In genomic region chr4:82381661-82382284, GRCh38 we compare ENCODE assay signal across 19 cellular contexts. TPM values are rescaled to one million over a fixed set of nuclear protein-coding genes. Genes with fewer than 3 reads are reported as not detected.
DNase-seq lines count a peak whose midpoint lies in the region; ATAC-seq and TF ChIP-seq lines count a peak whose summit lies in the region.
"Had no signal": no experiment of that assay in that cellular context is flagged by ENCODE, and none has a peak within 500 bp of the region (broad histone marks: within the 10 kb centered on the region; RNA-seq: fewer than 3 reads in every experiment).

No MANE protein-coding gene starts in this region.

- POLR2A ChIA-PET in activated naive CD8-positive, alpha-beta T cell treated with anti-CD3 and anti-CD28 coated beads, Interleukin-2, amount 10 ng/mL, durations not matched to agents 7 days and 5 days (lab: Charles Lee) = interaction anchor here (0.8 to 1.6 kb wide), 2 partner anchors 10 to 48 kb away, joined by 5 to 7 read pairs; no protein-coding TSS in a partner anchor

- H3K4me1 Mint-ChIP-seq in activated naive CD8-positive, alpha-beta T cell treated with anti-CD3 and anti-CD28 coated beads, Interleukin-2, amount 10 ng/mL, durations not matched to agents 7 days and 5 days = peaks cover 13% of the 10 kb centered on the region
- peaks cover 10% of the 10 kb centered on the region for H3K4me1 Mint-ChIP-seq in activated naive CD8-positive, alpha-beta T cell treated with anti-CD3 and anti-CD28 coated beads for 36 hours
- H3K4me1 Mint-ChIP-seq: neural progenitor cell, WTC11 had no signal

- H3K36me3 ChIP-seq in cardiac muscle cell = no peaks in the 10 kb centered on the region
- H3K36me3 ChIP-seq in testis (ENCODE audit: low read depth, missing control alignments) = no peaks in the 10 kb centered on the region
- H3K36me3 ChIP-seq: neural progenitor cell, sigmoid colon had no signal

- TF ChIP-seq CTCF in cardiac muscle cell (IDR thresholded peaks at IDR 0.05; ENCODE audit: low read depth, low read length) (no peak), testis (IDR thresholded peaks at IDR 0.05) (no peak)

- 83 to 89% methylated on average over 2 of the region's 2 CpGs for WGBS in testis, 2 donors

- intact Hi-C loops in testis (cut with DNase I; ENCODE audit: low total_unique reads) = no loop called here

- peaks cover 5% of the 10 kb centered on the region for H3K27me3 Mint-ChIP-seq in activated naive CD8-positive, alpha-beta T cell treated with anti-CD3 and anti-CD28 coated beads, Interleukin-2, amount 10 ng/mL, durations not matched to agents 7 days and 5 days
- no peaks in the 10 kb centered on the region for H3K27me3 Mint-ChIP-seq in activated naive CD8-positive, alpha-beta T cell treated with anti-CD3 and anti-CD28 coated beads for 36 hours

- H3K27me3 ChIP-seq in cardiac muscle cell (no peaks in the 10 kb centered on the region), testis (no peaks in the 10 kb centered on the region)
- H3K27me3 ChIP-seq: neural progenitor cell, sigmoid colon had no signal

- H3K27ac Mint-ChIP-seq in activated naive CD8-positive, alpha-beta T cell treated with anti-CD3 and anti-CD28 coated beads, Interleukin-2, amount 10 ng/mL, durations not matched to agents 7 days and 5 days = no peak overlapping the region
- H3K27ac Mint-ChIP-seq in activated naive CD8-positive, alpha-beta T cell treated with anti-CD3 and anti-CD28 coated beads for 36 hours = no peak overlapping the region
- H3K27ac Mint-ChIP-seq: neural progenitor cell, WTC11 had no signal

- H3K27ac ChIP-seq in cardiac muscle cell (peak overlapping the region; percentile 73), testis (no peak overlapping the region)
- H3K27ac ChIP-seq: neural progenitor cell, sigmoid colon had no signal

- no peak for TF ChIP-seq POLR2A in testis (IDR thresholded peaks at IDR 0.05)

- peak; percentile 42 for ATAC-seq in activated naive CD8-positive, alpha-beta T cell treated with anti-CD3 and anti-CD28 coated beads, Interleukin-2, amount 10 ng/mL, durations not matched to agents 7 days and 5 days (ENCODE audit: low read depth)

- no peak for DNase-seq in activated naive CD8-positive, alpha-beta T cell treated with anti-CD3 and anti-CD28 coated beads, Interleukin-2, amount 10 ng/mL, durations not matched to agents 7 days and 5 days
- no peak for DNase-seq in activated naive CD8-positive, alpha-beta T cell treated with anti-CD3 and anti-CD28 coated beads for 36 hours
- DNase-seq in RKO (ENCODE audit: low spot score) (peak; percentile 43), cardiac muscle cell (ENCODE audit: low read depth in 1 of 2, low spot score in 1 of 2) (no peak), testis (peak; percentile 29), SKM-1 (lab: John Stamatoyannopoulos, UW; ENCODE audit: unreplicated experiment) (no peak), medulla oblongata (ENCODE audit: extremely low spot score) (no peak)
- DNase-seq: ACHN; anterior cingulate cortex; mammary epithelial cell; NCI-H2081; NCI-H446; posterior cingulate gyrus; sigmoid colon; stimulated activated CD8-positive, alpha-beta memory T cell treated with anti-CD3 and anti-CD28 coated beads, Interleukin-4, amount 100 ng/mL, for 48 hours; substantia nigra; T-helper 9 cell had no signal

- H3K9me3 Mint-ChIP-seq in activated naive CD8-positive, alpha-beta T cell treated with anti-CD3 and anti-CD28 coated beads, Interleukin-2, amount 10 ng/mL, durations not matched to agents 7 days and 5 days = peaks cover 7% of the 10 kb centered on the region
- peaks cover 2% of the 10 kb centered on the region for H3K9me3 Mint-ChIP-seq in activated naive CD8-positive, alpha-beta T cell treated with anti-CD3 and anti-CD28 coated beads for 36 hours

- H3K4me1 ChIP-seq in cardiac muscle cell (ENCODE audit: low read depth) (peaks cover 11% of the 10 kb centered on the region), testis (no peaks in the 10 kb centered on the region)
- H3K4me1 ChIP-seq: neural progenitor cell, sigmoid colon had no signal

- H3K4me3 Mint-ChIP-seq in activated naive CD8-positive, alpha-beta T cell treated with anti-CD3 and anti-CD28 coated beads, Interleukin-2, amount 10 ng/mL, durations not matched to agents 7 days and 5 days = no peak overlapping the region
- no peak overlapping the region for H3K4me3 Mint-ChIP-seq in activated naive CD8-positive, alpha-beta T cell treated with anti-CD3 and anti-CD28 coated beads for 36 hours
- H3K4me3 Mint-ChIP-seq: neural progenitor cell, WTC11 had no signal

- H3K4me3 ChIP-seq in cardiac muscle cell = no peak overlapping the region
- no peak overlapping the region for H3K4me3 ChIP-seq in testis
- H3K4me3 ChIP-seq: neural progenitor cell, sigmoid colon had no signal

- peaks cover 21% of the 10 kb centered on the region for H3K36me3 Mint-ChIP-seq in activated naive CD8-positive, alpha-beta T cell treated with anti-CD3 and anti-CD28 coated beads, Interleukin-2, amount 10 ng/mL, durations not matched to agents 7 days and 5 days
- H3K36me3 Mint-ChIP-seq in activated naive CD8-positive, alpha-beta T cell treated with anti-CD3 and anti-CD28 coated beads for 36 hours = peaks cover 21% of the 10 kb centered on the region

- H3K9me3 ChIP-seq in cardiac muscle cell (ENCODE audit: low read depth) (no peaks in the 10 kb centered on the region), testis (no peaks in the 10 kb centered on the region)
- H3K9me3 ChIP-seq: sigmoid colon had no signal

RNA-seq across cellular contexts. Expression of gene HNRNPD, which starts 8.0 kb away (rescaled TPM):
- total RNA-seq in activated naive CD8-positive, alpha-beta T cell treated with anti-CD3 and anti-CD28 coated beads, Interleukin-2, amount 10 ng/mL, durations not matched to agents 7 days and 5 days = 100 to 1,000 TPM; 356 to 360 TPM
- 100 to 1,000 TPM; 495 to 535 TPM for total RNA-seq in activated naive CD8-positive, alpha-beta T cell treated with anti-CD3 and anti-CD28 coated beads for 36 hours
- 73.2 and 175 TPM in 2 replicates for total RNA-seq in cardiac muscle cell
- 348 and 451 TPM in 2 replicates for polyA plus RNA-seq in cardiac muscle cell
- 100 to 1,000 TPM; 114 to 118 TPM for total RNA-seq in testis
- polyA plus RNA-seq in testis (ENCODE audit: insufficient read depth, low read depth, low replicate concordance) = 221 TPM

RNA-seq across cellular contexts. Expression of gene HNRNPDL, which starts 48.5 kb away (rescaled TPM):
- 100 to 1,000 TPM; 319 to 331 TPM for total RNA-seq in activated naive CD8-positive, alpha-beta T cell treated with anti-CD3 and anti-CD28 coated beads, Interleukin-2, amount 10 ng/mL, durations not matched to agents 7 days and 5 days
- 100 to 1,000 TPM; 430 to 465 TPM for total RNA-seq in activated naive CD8-positive, alpha-beta T cell treated with anti-CD3 and anti-CD28 coated beads for 36 hours
- total RNA-seq in cardiac muscle cell (299 and 311 TPM in 2 replicates), testis (100 to 1,000 TPM; 203 to 218 TPM)
- polyA plus RNA-seq in cardiac muscle cell (215 and 255 TPM in 2 replicates), testis (ENCODE audit: insufficient read depth, low read depth, low replicate concordance) (226 TPM)

RNA-seq across cellular contexts. Expression of gene ENOPH1, which starts 48.6 kb away (rescaled TPM):
- 10 to 100 TPM; 36.3 to 37.6 TPM for total RNA-seq in activated naive CD8-positive, alpha-beta T cell treated with anti-CD3 and anti-CD28 coated beads, Interleukin-2, amount 10 ng/mL, durations not matched to agents 7 days and 5 days
- total RNA-seq in activated naive CD8-positive, alpha-beta T cell treated with anti-CD3 and anti-CD28 coated beads for 36 hours = 10 to 100 TPM; 71.4 to 73.1 TPM
- total RNA-seq in cardiac muscle cell (23.2 and 32.1 TPM in 2 replicates), testis (10 to 100 TPM; 13.9 to 20.8 TPM)
- polyA plus RNA-seq in cardiac muscle cell (43.2 and 43.4 TPM in 2 replicates), testis (ENCODE audit: insufficient read depth, low read depth, low replicate concordance) (19.9 TPM)

Comparison
In these comparisons a context has a peak if more than half of its experiments do, and no peak if none do; other contexts are left out.
1. DNase-seq: peak in RKO (single experiment) and testis (single experiment); none in activated naive CD8-positive, alpha-beta T cell treated with anti-CD3 and anti-CD28 coated beads, Interleukin-2, amount 10 ng/mL, durations not matched to agents 7 days and 5 days (single experiment), activated naive CD8-positive, alpha-beta T cell treated with anti-CD3 and anti-CD28 coated beads for 36 hours (single experiment), cardiac muscle cell (0 of 2), SKM-1 (single experiment) and medulla oblongata (single experiment).